In genomic region chr2:127174176-127174575, GRCh38 we compare ENCODE assay signal across 9 cellular contexts. TPM values are rescaled to one million over a fixed set of nuclear protein-coding genes. Genes with fewer than 3 reads are reported as not detected.
DNase-seq lines count a peak whose midpoint lies in the region; ATAC-seq and TF ChIP-seq lines count a peak whose summit lies in the region.
"Had no signal": no experiment of that assay in that cellular context is flagged by ENCODE, and none has a peak within 500 bp of the region (broad histone marks: within the 10 kb centered on the region; RNA-seq: fewer than 3 reads in every experiment).

No MANE protein-coding gene starts in this region.

- DNase-seq in NCI-H2196 (lab: John Stamatoyannopoulos, UW; ENCODE audit: unreplicated experiment) = peak; percentile 10
- DNase-seq in NCI-H2196 treated with DMSO at 0.1 percent for 48 hours (lab: John Stamatoyannopoulos, UW; ENCODE audit: unreplicated experiment) = no peak
- DNase-seq in RPMI7951 (ENCODE audit: low read depth) = peak; percentile 45
- no peak for DNase-seq in heart left ventricle
- peak; percentile 35 for DNase-seq in superior temporal gyrus (ENCODE audit: extremely low spot score)
- no peak for DNase-seq in stimulated activated naive CD4-positive, alpha-beta T cell treated with Interleukin-2 at 50 U/mL for 16 hours (lab: John Stamatoyannopoulos, UW)
- no peak for DNase-seq in AML-193 (lab: John Stamatoyannopoulos, UW)
- no peak for DNase-seq in KG1 (lab: John Stamatoyannopoulos, UW)

- intact Hi-C loops in heart left ventricle (cut with DNase I) = loop anchor here in 2 of 10 donors (10.0 kb wide), 2 partner anchors 99 to 109 kb away; no protein-coding TSS in a partner anchor

- H3K4me1 ChIP-seq in heart left ventricle = peaks cover 0 to 41% (median 11%) of the 10 kb centered on the region in 12 donors

- ATAC-seq in heart left ventricle = peak in 3 of 4 donors; percentile 29 to 57 (median 29)

- no peak for TF ChIP-seq POLR2A in heart left ventricle (IDR thresholded peaks at IDR 0.05)

- TF ChIP-seq CTCF in heart left ventricle (IDR thresholded peaks at IDR 0.05) = peak in 7 of 12 donors; percentile 12 to 47 (median 20)

- no peaks in the 10 kb centered on the region for H3K27me3 ChIP-seq in heart left ventricle
- H3K27me3 ChIP-seq: BLaER1 treated with 17β-estradiol and CSF1 and Interleukin-3, amounts not matched to agents 10 nM and 100 nM had no signal

- peaks cover 0 to 5% (median 0%) of the 10 kb centered on the region in 12 donors for H3K9me3 ChIP-seq in heart left ventricle
- H3K9me3 ChIP-seq: BLaER1 treated with 17β-estradiol and CSF1 and Interleukin-3, amounts not matched to agents 10 nM and 100 nM had no signal

- H3K36me3 ChIP-seq in heart left ventricle = no peaks in the 10 kb centered on the region
- H3K36me3 ChIP-seq: BLaER1 treated with 17β-estradiol and CSF1 and Interleukin-3, amounts not matched to agents 10 nM and 100 nM had no signal

- no peak overlapping the region for H3K4me3 ChIP-seq in heart left ventricle
- H3K4me3 ChIP-seq: BLaER1 treated with 17β-estradiol and CSF1 and Interleukin-3, amounts not matched to agents 10 nM and 100 nM had no signal

- WGBS in heart left ventricle, 4 donors = 69 to 74% (median 73%) methylated on average over 5 to 6 of the region's 6 CpGs

- H3K27ac ChIP-seq in heart left ventricle = peak overlapping the region in 1 of 12 donors; percentile 88
- H3K27ac ChIP-seq: BLaER1 treated with 17β-estradiol and CSF1 and Interleukin-3, amounts not matched to agents 10 nM and 100 nM had no signal

RNA-seq across cellular contexts. Expression of gene CYP27C1, which starts 45.9 kb away (rescaled TPM):
- 3.5 TPM in 2 replicates for total RNA-seq in RPMI7951 (2014; rRNA removed; shearing (Covaris generic))
- total RNA-seq in heart left ventricle = under 1 TPM in 2 of 9 donors, not detected in 7; 0.12 to 0.44 TPM
- polyA plus RNA-seq in heart left ventricle = under 1 TPM in 1 of 2 donors, not detected in 1; 0.06 TPM

Comparison
In these comparisons a context has a peak if more than half of its experiments do, and no peak if none do; other contexts are left out.
1. DNase-seq: peak in NCI-H2196 (single experiment), RPMI7951 (single experiment) and superior temporal gyrus (single experiment); none in NCI-H2196 treated with DMSO at 0.1 percent for 48 hours (single experiment), heart left ventricle (0 of 5), stimulated activated naive CD4-positive, alpha-beta T cell treated with Interleukin-2 at 50 U/mL for 16 hours (single experiment), AML-193 (0 of 2) and KG1 (single experiment).